ENCODE assay signal across 8 cellular contexts in the genomic region with DNA sequence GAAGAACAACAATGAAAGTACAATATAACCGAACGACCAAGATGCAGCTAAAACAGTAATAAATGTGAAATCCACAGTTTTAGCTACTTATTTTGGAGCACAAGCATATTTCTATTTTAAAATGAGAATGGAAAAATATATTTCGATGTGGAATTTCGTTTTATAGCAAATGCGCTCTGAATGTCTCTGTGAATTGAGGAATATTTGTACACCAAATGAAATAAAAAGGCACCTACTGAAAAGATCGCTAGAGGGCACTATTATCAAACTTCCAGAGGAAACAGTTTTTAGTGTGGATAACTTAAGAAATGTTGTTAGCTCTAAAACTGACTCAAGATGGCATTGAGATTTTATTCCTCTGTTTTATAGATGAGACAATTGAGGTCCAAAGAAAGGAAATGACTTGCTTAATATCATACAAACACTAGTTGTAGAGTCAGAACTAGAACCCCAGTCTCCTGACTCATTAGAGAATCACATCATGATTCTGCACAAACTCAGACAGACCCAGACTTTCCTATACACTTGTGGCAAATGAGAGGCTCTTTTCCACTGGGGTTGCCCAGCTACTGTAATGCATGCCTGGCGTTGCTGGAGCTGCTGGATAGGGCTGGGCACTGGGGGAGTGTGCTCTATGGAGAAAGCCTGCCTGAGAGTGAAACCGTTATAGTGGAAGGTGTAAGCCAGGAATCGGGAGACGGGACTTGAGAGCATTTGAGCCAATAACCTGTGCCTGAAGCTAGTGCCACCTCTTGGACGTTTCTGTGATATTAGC. TPM values are rescaled to one million over a fixed set of nuclear protein-coding genes. Genes with fewer than 3 reads are reported as not detected.
DNase-seq lines count a peak whose midpoint lies in the region; FAIRE-seq and TF ChIP-seq lines count a peak whose summit lies in the region.

No MANE protein-coding gene starts in this region.

- peaks cover 3 to 5% of the 10 kb centered on the region in 2 donors for H3K4me1 ChIP-seq in thyroid gland

- TF ChIP-seq POLR2A in thyroid gland (IDR thresholded peaks at IDR 0.05), result no peak

- intact Hi-C loops in thyroid gland (cut with DNase I), result loop anchor here (5.0 kb wide), 3 partner anchors 49 to 234 kb away; no protein-coding TSS in a partner anchor

- no peaks in the 10 kb centered on the region for H3K36me3 ChIP-seq in thyroid gland

- peak; percentile 86 for FAIRE-seq in TTC549 (lab: Jason Lieb, UNC)

- peak; percentile 33; the same call in 1 of the 2 replicates for TF ChIP-seq CTCF in GM12875 (IDR thresholded peaks at IDR 0.05; ENCODE audit: borderline replicate concordance, insufficient read depth, low read depth, low read length)
- peak; percentile 64 for TF ChIP-seq CTCF in epithelial cell of esophagus (IDR thresholded peaks at IDR 0.05; ENCODE audit: insufficient read depth, low read depth, low read length, missing control alignments)
- peak; percentile 37 to 87 (median 66) for TF ChIP-seq CTCF in thyroid gland (IDR thresholded peaks at IDR 0.05)

- no peak overlapping the region for H3K27ac ChIP-seq in thyroid gland

- no peaks in the 10 kb centered on the region for H3K9me3 ChIP-seq in thyroid gland

- H3K4me3 ChIP-seq in GM12875 (ENCODE audit: low read depth, low read length) (no peak overlapping the region), epithelial cell of esophagus (ENCODE audit: low read length) (no peak overlapping the region), thyroid gland (replicated peaks in 1 of 3) (no peak overlapping the region)

- 19 to 23% methylated on average over 11 of the region's 11 CpGs for WGBS in thyroid gland, 2 donors

- H3K27me3 ChIP-seq in thyroid gland, result no peaks in the 10 kb centered on the region

- in situ Hi-C loops in ACHN (cut with HindIII; ENCODE audit: low pct_ligation_motif_present, low pct_unique_long_range_greater_than_20kb, low sequenced_read_pairs), result no loop called here

- peak; percentile 73 for DNase-seq in ACHN
- DNase-seq in NCI-H2029 (lab: John Stamatoyannopoulos, UW), result peak; percentile 26
- peak; percentile 70 for DNase-seq in epithelial cell of esophagus (ENCODE audit: low read depth)
- peak; percentile 73 for DNase-seq in myocyte (ENCODE audit: low read depth)
- DNase-seq in thyroid gland, result peak; percentile 10 to 32
- DNase-seq in GDM1 (lab: John Stamatoyannopoulos, UW), result no peak

RNA-seq across cellular contexts. Expression of a gene that starts 51.9 kb away (rescaled TPM):
- total RNA-seq in myocyte, result 5.5 and 7.8 TPM in 2 replicates
- 6.8 TPM for polyA plus RNA-seq in myocyte (2012)
- 100 to 1,000 TPM in 1 of 4 donors, 10 to 100 TPM in 3; 67.3 to 210 (median 82.0) TPM for total RNA-seq in thyroid gland
